ENCODE assay signal across 21 cellular contexts in the genomic region with DNA sequence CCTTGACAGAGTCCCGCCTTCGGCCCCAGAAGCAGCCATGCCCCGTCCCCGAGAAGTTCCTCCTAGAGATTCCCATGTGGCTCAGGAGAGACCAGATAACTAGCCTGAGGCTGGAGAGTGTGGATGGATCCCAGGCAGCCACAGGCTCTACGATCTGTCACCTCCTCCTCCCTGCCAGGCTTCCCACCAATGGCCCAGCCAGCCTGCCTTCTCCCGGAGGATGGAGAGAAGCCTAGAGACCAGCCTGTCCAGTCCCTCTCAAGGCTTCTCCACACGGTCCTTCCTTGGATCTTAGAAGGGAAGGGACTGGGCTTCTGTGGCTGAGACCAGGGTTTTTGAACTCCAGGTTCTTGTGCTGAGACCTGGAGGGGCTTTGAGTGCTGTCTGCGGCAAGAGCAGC. TPM values are rescaled to one million over a fixed set of nuclear protein-coding genes. Genes with fewer than 3 reads are reported as not detected.
DNase-seq lines count a peak whose midpoint lies in the region; ATAC-seq and TF ChIP-seq lines count a peak whose summit lies in the region.
"Had no signal": no experiment of that assay in that cellular context is flagged by ENCODE, and none has a peak within 500 bp of the region (broad histone marks: within the 10 kb centered on the region; RNA-seq: fewer than 3 reads in every experiment).

No MANE protein-coding gene starts in this region.

- H2AK5ac ChIP-seq in neuronal stem cell (ENCODE audit: low read depth, low read length): peak overlapping the region; percentile 99

- H3K79me2 ChIP-seq in hepatocyte: peaks cover 45% of the 10 kb centered on the region

- peaks cover 10% of the 10 kb centered on the region for H3K79me1 ChIP-seq in neuronal stem cell (ENCODE audit: low read depth, low read length)

- H3K4me1 ChIP-seq in cardiac muscle cell (ENCODE audit: low read depth) (peaks cover 40% of the 10 kb centered on the region), heart right ventricle (peaks cover 7 to 46% (median 26%) of the 10 kb centered on the region in 9 donors), hepatocyte (ENCODE audit: insufficient read depth) (peaks cover 38% of the 10 kb centered on the region), neuronal stem cell (ENCODE audit: control insufficient read depth in 2 of 2, insufficient read depth in 1 of 2, low read depth in 1 of 2, low read length in 2 of 2) (peaks cover 7 to 19% of the 10 kb centered on the region in 2 donors)
- H3K4me1 ChIP-seq: SJCRH30 had no signal

- no peaks in the 10 kb centered on the region for H3K9me3 ChIP-seq in cardiac muscle cell (ENCODE audit: low read depth)
- H3K9me3 ChIP-seq in heart right ventricle: no peaks in the 10 kb centered on the region
- H3K9me3 ChIP-seq in hepatocyte (ENCODE audit: low read depth): no peaks in the 10 kb centered on the region
- peaks cover 0 to 2% of the 10 kb centered on the region in 2 donors for H3K9me3 ChIP-seq in neuronal stem cell (replicated peaks in 1 of 2; ENCODE audit: control insufficient read depth in 2 of 2, insufficient read depth in 1 of 2, low read depth in 1 of 2, low read length in 2 of 2)
- H3K9me3 ChIP-seq: Peyer's patch, SJCRH30 had no signal

- no peak overlapping the region for H3K4me3 ChIP-seq in cardiac muscle cell
- H3K4me3 ChIP-seq in heart right ventricle: no peak overlapping the region
- H3K4me3 ChIP-seq in hepatocyte: no peak overlapping the region
- no peak overlapping the region for H3K4me3 ChIP-seq in neuronal stem cell (ENCODE audit: low read length in 2 of 2)
- H3K4me3 ChIP-seq: Peyer's patch, SJCRH30 had no signal

- H2BK120ac ChIP-seq in neuronal stem cell (ENCODE audit: low read depth, low read length): peak overlapping the region; percentile 47

- DNase-seq in cardiac muscle cell (ENCODE audit: low read depth in 1 of 2, low spot score in 1 of 2) (no peak), heart right ventricle (no peak), hepatocyte (ENCODE audit: low spot score) (no peak), neuronal stem cell (ENCODE audit: low spot score) (no peak), NCI-H2081 (lab: John Stamatoyannopoulos, UW) (no peak)
- DNase-seq: AML-193, EL, NCI-H1105, NCI-H146, NCI-H2029, NCI-H446, NCI-H526, Peyer's patch, SJCRH30 had no signal

- no peak overlapping the region for H4K91ac ChIP-seq in neuronal stem cell (ENCODE audit: low read depth, low read length, poor library complexity)

- no peak overlapping the region for H4K8ac ChIP-seq in neuronal stem cell (ENCODE audit: low read depth, low read length)

- H3K4me2 ChIP-seq in hepatocyte: peak overlapping the region; percentile 84
- no peak overlapping the region for H3K4me2 ChIP-seq in neuronal stem cell (ENCODE audit: insufficient read depth, low read length, poor library complexity, severe bottlenecking)
- H3K4me2 ChIP-seq: KMS-11 had no signal

- peak overlapping the region; percentile 97 for H3K18ac ChIP-seq in neuronal stem cell (ENCODE audit: low read length)

- ATAC-seq in heart right ventricle (no peak), HG02588 (IDR thresholded peaks at IDR 0.05; ENCODE audit: unreplicated experiment) (no peak), HG02970 (IDR thresholded peaks at IDR 0.05; ENCODE audit: low FRiP score, unreplicated experiment) (no peak)

- intact Hi-C loops in heart right ventricle (cut with DNase I): loop anchor here in 1 of 10 donors (5.0 kb wide), 1 partner anchor 45 kb away; no protein-coding TSS in a partner anchor

- H3K27ac ChIP-seq in cardiac muscle cell (peak overlapping the region; percentile 12), heart right ventricle (no peak overlapping the region), hepatocyte (peak overlapping the region; percentile 50), neuronal stem cell (replicated peaks; ENCODE audit: low read length) (no peak overlapping the region)
- H3K27ac ChIP-seq: KMS-11, Peyer's patch, SJCRH30 had no signal

- peak overlapping the region; percentile 28 for H3K4ac ChIP-seq in neuronal stem cell (ENCODE audit: low read length)

- peak overlapping the region; percentile 100 for H2BK15ac ChIP-seq in neuronal stem cell (ENCODE audit: low read length)

- H2AFZ ChIP-seq in hepatocyte (no peak overlapping the region), neuronal stem cell (ENCODE audit: low read length) (no peak overlapping the region)

- no peaks in the 10 kb centered on the region for H3K27me3 ChIP-seq in cardiac muscle cell
- H3K27me3 ChIP-seq in heart right ventricle: peaks cover 0 to 48% (median 23%) of the 10 kb centered on the region in 7 donors
- no peaks in the 10 kb centered on the region for H3K27me3 ChIP-seq in hepatocyte
- peaks cover 4 to 77% (median 22%) of the 10 kb centered on the region in 3 experiments for H3K27me3 ChIP-seq in neuronal stem cell (ENCODE audit: control insufficient read depth in 3 of 3, insufficient read depth in 3 of 3, low read depth in 1 of 3, low read length in 3 of 3)

- H3K9me2 ChIP-seq in hepatocyte (replicated peaks; ENCODE audit: insufficient read depth): no peaks in the 10 kb centered on the region

- TF ChIP-seq CTCF in cardiac muscle cell (IDR thresholded peaks at IDR 0.05; ENCODE audit: low read depth, low read length) (no peak), heart right ventricle (IDR thresholded peaks at IDR 0.05) (no peak), hepatocyte (IDR thresholded peaks at IDR 0.05; ENCODE audit: poor library complexity) (no peak)

- H2BK5ac ChIP-seq in neuronal stem cell (ENCODE audit: low read length): peak overlapping the region; percentile 78

- H4K20me1 ChIP-seq in hepatocyte (ENCODE audit: insufficient read depth, poor library complexity, severe bottlenecking): no peaks in the 10 kb centered on the region

- no peak overlapping the region for H3K14ac ChIP-seq in neuronal stem cell (ENCODE audit: low read length)

- no peak overlapping the region for H3K23ac ChIP-seq in neuronal stem cell (ENCODE audit: low read depth, low read length, poor library complexity)

- H2BK12ac ChIP-seq in neuronal stem cell (ENCODE audit: low read length): peak overlapping the region; percentile 50

- H3K36me3 ChIP-seq in cardiac muscle cell (no peaks in the 10 kb centered on the region), heart right ventricle (no peaks in the 10 kb centered on the region), hepatocyte (replicated peaks; ENCODE audit: insufficient read depth, low read depth) (no peaks in the 10 kb centered on the region), neuronal stem cell (replicated peaks in 1 of 2; ENCODE audit: control insufficient read depth in 2 of 2, insufficient read depth in 2 of 2, low read length in 2 of 2) (no peaks in the 10 kb centered on the region)
- H3K36me3 ChIP-seq: Peyer's patch, SJCRH30 had no signal

- H3K9ac ChIP-seq in neuronal stem cell (ENCODE audit: low read depth, low read length, poor library complexity): peak overlapping the region; percentile 32
- H3K9ac ChIP-seq: KMS-11 had no signal

- WGBS in heart right ventricle, 2 donors: 78 to 81% methylated on average over 8 of the region's 8 CpGs
- WGBS in hepatocyte (ENCODE audit: low lambda C conversion rate, missing lambda C conversion rate): 63% methylated on average over 8 of the region's 8 CpGs
- no CpG with 5 or more reads among the region's 8 CpGs for WGBS in neuronal stem cell (ENCODE audit: extremely low coverage in 2 of 2, insufficient read length in 2 of 2, insufficient replicate concordance in 1 of 2), 2 donors

RNA-seq across cellular contexts. Expression of a gene that starts 1.6 kb away (rescaled TPM):
- total RNA-seq in cardiac muscle cell: 176 and 184 TPM in 2 replicates
- 269 TPM in 2 replicates for polyA plus RNA-seq in cardiac muscle cell
- total RNA-seq in heart right ventricle: 10 to 100 TPM in 9 of 10 donors, 1 to 10 TPM in 1; 7.8 to 84.1 (median 23.4) TPM
- 10 to 100 TPM in 1 of 2 donors, 1 to 10 TPM in 1; 2.7 to 11.8 TPM for polyA plus RNA-seq in heart right ventricle
- total RNA-seq in hepatocyte: 41.5 and 56.8 TPM in 2 replicates
- polyA plus RNA-seq in hepatocyte: 106 TPM in 2 replicates
- 8.7 TPM for polyA plus RNA-seq in neuronal stem cell (2013, experiment 1 of 2)
- 9.0 TPM for polyA plus RNA-seq in neuronal stem cell (2013, experiment 2 of 2)
- total RNA-seq: OCI-LY7, SJCRH30 had no signal

RNA-seq across cellular contexts. Expression of a gene that starts 22.3 kb away (rescaled TPM):
- total RNA-seq in cardiac muscle cell (not detected in 2 replicates), heart right ventricle (under 1 TPM in 4 of 10 donors, not detected in 6; 0.08 to 0.19 (median 0.12) TPM), hepatocyte (0.32 TPM in 1 of 2 replicates, not detected in the other)
- polyA plus RNA-seq in cardiac muscle cell (not detected in 2 replicates), heart right ventricle (under 1 TPM; 0.03 to 0.15 TPM), hepatocyte (not detected in 2 replicates)
- polyA plus RNA-seq in neuronal stem cell (2013, experiment 1 of 2): not detected
- not detected for polyA plus RNA-seq in neuronal stem cell (2013, experiment 2 of 2)
- total RNA-seq: A172, OCI-LY7, SJCRH30 had no signal
- polyA plus RNA-seq: AG04450, CD14-positive monocyte had no signal

RNA-seq across cellular contexts. Expression of a gene that starts 27.5 kb away (rescaled TPM):
- 47.4 and 57.1 TPM in 2 replicates for total RNA-seq in cardiac muscle cell
- polyA plus RNA-seq in cardiac muscle cell: 51.5 and 69.3 TPM in 2 replicates
- 10 to 100 TPM; 18.7 to 30.3 (median 21.7) TPM for total RNA-seq in heart right ventricle
- polyA plus RNA-seq in heart right ventricle: 10 to 100 TPM; 25.4 to 25.7 TPM
- total RNA-seq in hepatocyte: 17.9 and 23.7 TPM in 2 replicates
- 44.1 and 46.5 TPM in 2 replicates for polyA plus RNA-seq in hepatocyte
- polyA plus RNA-seq in neuronal stem cell (2013, experiment 1 of 2): 15.0 TPM
- 14.9 TPM for polyA plus RNA-seq in neuronal stem cell (2013, experiment 2 of 2)

RNA-seq across cellular contexts. Expression of a gene that starts 58.8 kb away (rescaled TPM):
- total RNA-seq in cardiac muscle cell (0.71 and 1.1 TPM in 2 replicates), heart right ventricle (1 to 10 TPM in 1 of 10 donors, under 1 TPM in 6, not detected in 3; 0.11 to 1.3 (median 0.16) TPM), hepatocyte (1.9 and 2.1 TPM in 2 replicates)
- polyA plus RNA-seq in cardiac muscle cell (1.5 TPM in 1 of 2 replicates, not detected in the other), heart right ventricle (not detected), hepatocyte (5.5 and 7.5 TPM in 2 replicates)
- polyA plus RNA-seq in neuronal stem cell (2013, experiment 1 of 2): 0.21 TPM
- polyA plus RNA-seq in neuronal stem cell (2013, experiment 2 of 2): 0.15 TPM
- total RNA-seq: A172, Peyer's patch had no signal
- polyA plus RNA-seq: AG04450 had no signal

Comparison
In these comparisons a context has a peak if more than half of its experiments do, and no peak if none do; other contexts are left out.
1. H3K27ac ChIP-seq: peak in cardiac muscle cell (single experiment) and hepatocyte (single experiment); none in heart right ventricle (0 of 10) and neuronal stem cell (single experiment).